ENCODE assay signal across 1 cellular context in genomic region chr7:30913821-30914515, GRCh38.
TF ChIP-seq lines count a peak whose summit lies in the region.

No MANE protein-coding gene starts in this region.

TF ChIP-seq in H1, 55 proteins besides CTCF, POLR2A, EP300 and RAD21:
- TF ChIP-seq TCF12 (IDR thresholded peaks at IDR 0.05; ENCODE audit: low read depth, low read length) = 0 out of 2 replicates have a peak, but pooled peaks have one; percentile 18
- no peak for TF ChIP-seq SP4 (IDR thresholded peaks at IDR 0.05; ENCODE audit: low read length)
TF ChIP-seq in H1: peak in this region for 1.
